ENCODE assay signal across 19 cellular contexts in genomic region chr12:46468159-46468558, GRCh38.
A peak's percentile ranks its signal among the peaks of the same experiment; 100 is the strongest.
DNase-seq lines count a peak whose midpoint lies in the region; ATAC-seq and TF ChIP-seq lines count a peak whose summit lies in the region.
"Had no signal": no experiment of that assay in that cellular context is flagged by ENCODE, and none has a peak within 500 bp of the region (broad histone marks: within the 10 kb centered on the region; RNA-seq: fewer than 3 reads in every experiment).

No MANE protein-coding gene starts in this region.

- H3K36me3 ChIP-seq in PC-9 (ENCODE audit: low read depth) (peaks cover 10% of the 10 kb centered on the region), endodermal cell (ENCODE audit: control insufficient read depth, insufficient read depth, low read length) (no peaks in the 10 kb centered on the region), right lobe of liver (no peaks in the 10 kb centered on the region)
- H3K36me3 ChIP-seq: upper lobe of left lung had no signal

- H3K4me1 Mint-ChIP-seq in endodermal cell (peaks cover 6% of the 10 kb centered on the region), nephron progenitor cell (peaks cover under 1% of the 10 kb centered on the region)

- H2AFZ ChIP-seq in PC-9, result no peak overlapping the region

- POLR2A ChIA-PET in PC-9 (lab: Charles Lee; ENCODE audit: unreplicated experiment), result interaction anchor here (0.6 kb wide), 1 partner anchor 82 kb away, joined by 5 read pairs; no protein-coding TSS in a partner anchor

- WGBS in endodermal cell (ENCODE audit: insufficient coverage in 1 of 2, insufficient read length in 1 of 2), 2 experiments, result 85 to 95% methylated on average over 5 to 6 of the region's 6 CpGs
- 23% methylated on average over 5 of the region's 6 CpGs for WGBS in right lobe of liver (ENCODE audit: insufficient coverage, low coverage, low lambda C conversion rate, missing lambda C conversion rate)

- no peak overlapping the region for H3K4me3 Mint-ChIP-seq in endodermal cell
- H3K4me3 Mint-ChIP-seq in nephron progenitor cell, result no peak overlapping the region
- H3K4me3 Mint-ChIP-seq: CD14-positive monocyte; naive B cell; stimulated activated memory B cell treated with anti-CD40 and anti-IgM and Interleukin-4, amounts not matched to agents 10 μg/mL and 1 μg/mL and 100 μg/mL, for 72 hours; T-helper 2 cell treated with Interferon-gamma antibody and Interleukin-4, amounts not matched to agents 5 μg/mL and 100 μg/mL, for 36 hours had no signal

- BruUV-seq in PC-9 (replicated peaks; lab: Mats Ljungman, UMichigan), result no TSS peak

- CTCF ChIA-PET in PC-9 (lab: Charles Lee), result no interaction called here

- peaks cover 46% of the 10 kb centered on the region for H3K4me1 ChIP-seq in PC-9 (replicated peaks; ENCODE audit: insufficient read depth)
- H3K4me1 ChIP-seq in endodermal cell (ENCODE audit: control insufficient read depth, insufficient read depth, low read length), result peaks cover 2% of the 10 kb centered on the region
- peaks cover 0 to 16% (median 7%) of the 10 kb centered on the region in 4 donors for H3K4me1 ChIP-seq in right lobe of liver

- no peaks in the 10 kb centered on the region for H3K36me3 Mint-ChIP-seq in endodermal cell (ENCODE audit: low read depth)
- no peaks in the 10 kb centered on the region for H3K36me3 Mint-ChIP-seq in nephron progenitor cell (ENCODE audit: low read depth)
- H3K36me3 Mint-ChIP-seq: CD14-positive monocyte, naive B cell had no signal

- H3K9me3 ChIP-seq in PC-9 (ENCODE audit: insufficient read depth, low read depth), result peaks cover 17% of the 10 kb centered on the region
- peaks cover 18% of the 10 kb centered on the region for H3K9me3 ChIP-seq in endodermal cell (ENCODE audit: control insufficient read depth, low read length)
- H3K9me3 ChIP-seq in right lobe of liver, result no peaks in the 10 kb centered on the region
- H3K9me3 ChIP-seq: upper lobe of left lung had no signal

- intact Hi-C loops in PC-9 (cut with micrococcal nuclease; ENCODE audit: unreplicated experiment), result no loop called here
- intact Hi-C loops in right lobe of liver (cut with DNase I), result no loop called here

- H3K27ac ChIP-seq in PC-9 (peak overlapping the region; percentile 37; the same call in 1 of the 2 replicates), endodermal cell (ENCODE audit: low read depth, low read length) (no peak overlapping the region), right lobe of liver (peak overlapping the region; percentile 17 to 52 (median 24)), caudate nucleus (ENCODE audit: low read depth, low read length) (no peak overlapping the region)
- H3K27ac ChIP-seq: upper lobe of left lung had no signal

- H3F3A ChIP-seq in PC-9 (ENCODE audit: insufficient read depth, low read depth), result peaks cover 18% of the 10 kb centered on the region

- peak; percentile 20 for TF ChIP-seq POLR2A in right lobe of liver (IDR thresholded peaks at IDR 0.05)

- TF ChIP-seq CTCF in PC-9 (conservative IDR thresholded peaks at IDR 0.05) (no peak), endodermal cell (conservative IDR thresholded peaks at IDR 0.05) (peak; percentile 23), right lobe of liver (IDR thresholded peaks at IDR 0.05) (peak in 1 of 4 donors; percentile 28), nephron progenitor cell (IDR thresholded peaks at IDR 0.05) (no peak)

- H3K9me3 Mint-ChIP-seq in endodermal cell, result peaks cover 5% of the 10 kb centered on the region
- no peaks in the 10 kb centered on the region for H3K9me3 Mint-ChIP-seq in nephron progenitor cell
- H3K9me3 Mint-ChIP-seq: CD14-positive monocyte; naive B cell; stimulated activated memory B cell treated with anti-CD40 and anti-IgM and Interleukin-4, amounts not matched to agents 10 μg/mL and 1 μg/mL and 100 μg/mL, for 72 hours had no signal

- no peaks in the 10 kb centered on the region for H4K20me1 ChIP-seq in PC-9 (ENCODE audit: insufficient read depth)

- no peaks in the 10 kb centered on the region for H3K27me3 ChIP-seq in PC-9 (ENCODE audit: insufficient read depth, low read depth)
- H3K27me3 ChIP-seq in endodermal cell (ENCODE audit: control insufficient read depth, insufficient read depth, low read length, poor library complexity, severe bottlenecking), result no peaks in the 10 kb centered on the region
- H3K27me3 ChIP-seq in right lobe of liver, result no peaks in the 10 kb centered on the region
- H3K27me3 ChIP-seq: upper lobe of left lung had no signal

- H3K4me2 ChIP-seq in PC-9, result no peak overlapping the region

- H3K9me2 ChIP-seq in PC-9 (ENCODE audit: insufficient read depth), result no peaks in the 10 kb centered on the region

- no peak overlapping the region for H3K9ac ChIP-seq in endodermal cell (ENCODE audit: extremely low read depth, low read length, poor library complexity, severe bottlenecking)

- DNase-seq in A172 (ENCODE audit: low spot score) (peak; percentile 66), PC-9 (peak in 1 of 2 experiments; percentile 61), endodermal cell (no peak), right lobe of liver (peak in 1 of 3 donors; percentile 59), nephron progenitor cell (no peak), caudate nucleus (lab: John Stamatoyannopoulos, UW) (no peak), hepatic stellate cell (ENCODE audit: low spot score) (no peak)
- DNase-seq in effector CD8-positive, alpha-beta T cell (lab: John Stamatoyannopoulos, UW), result no peak
- DNase-seq: activated CD8-positive, alpha-beta memory T cell treated with anti-CD3 and anti-CD28 coated beads, Interleukin-2, amount 50 U/mL, for 48 hours; activated gamma-delta T cell treated with Interleukin-2 at 50 U/mL for 16 hours; DMS79 treated with DMSO at 0.1 percent for 48 hours; Karpas-422; naive B cell; NCI-H2171; SIG-M5; upper lobe of left lung had no signal

- H3K27me3 Mint-ChIP-seq in endodermal cell (ENCODE audit: insufficient read depth), result no peaks in the 10 kb centered on the region
- H3K27me3 Mint-ChIP-seq in nephron progenitor cell (ENCODE audit: low read depth, poor library complexity), result peaks cover 3% of the 10 kb centered on the region
- H3K27me3 Mint-ChIP-seq: naive B cell; stimulated activated memory B cell treated with anti-CD40 and anti-IgM and Interleukin-4, amounts not matched to agents 10 μg/mL and 1 μg/mL and 100 μg/mL, for 72 hours had no signal

- H3K27ac Mint-ChIP-seq in endodermal cell (no peak overlapping the region), nephron progenitor cell (no peak overlapping the region)
- H3K27ac Mint-ChIP-seq: CD14-positive monocyte; stimulated activated memory B cell treated with anti-CD40 and anti-IgM and Interleukin-4, amounts not matched to agents 10 μg/mL and 1 μg/mL and 100 μg/mL, for 72 hours; T-helper 2 cell treated with Interferon-gamma antibody and Interleukin-4, amounts not matched to agents 5 μg/mL and 100 μg/mL, for 36 hours had no signal

- H3K79me2 ChIP-seq in PC-9 (ENCODE audit: low read depth), result no peaks in the 10 kb centered on the region

- peak; percentile 64 to 88 (median 78) for ATAC-seq in right lobe of liver
- ATAC-seq: stimulated activated memory B cell treated with anti-CD40 and anti-IgM and Interleukin-4, amounts not matched to agents 10 μg/mL and 1 μg/mL and 100 μg/mL, for 72 hours had no signal

- H3K4me3 ChIP-seq in PC-9 (peak overlapping the region; percentile 23; the same call in 1 of the 2 replicates), endodermal cell (ENCODE audit: low read length) (no peak overlapping the region), right lobe of liver (no peak overlapping the region)
- H3K4me3 ChIP-seq: upper lobe of left lung had no signal

Comparison
In these comparisons a context has a peak if more than half of its experiments do, and no peak if none do; other contexts are left out.
1. H3K27ac ChIP-seq: peak in PC-9 (single experiment) and right lobe of liver (3 of 3); none in endodermal cell (single experiment) and caudate nucleus (single experiment).